21 cellular contexts compared by ENCODE assay signal in genomic region chr1:113255038-113255727, GRCh38.
DNase-seq lines count a peak whose midpoint lies in the region; TF ChIP-seq lines count a peak whose summit lies in the region.
"Had no signal": no experiment of that assay in that cellular context is flagged by ENCODE, and none has a peak within 500 bp of the region (broad histone marks: within the 10 kb centered on the region; RNA-seq: fewer than 3 reads in every experiment).

No MANE protein-coding gene starts in this region.

- peak; percentile 21 for DNase-seq in HuH-7 (ENCODE audit: low spot score)
- peak in 1 of 3 donors; percentile 56 for DNase-seq in Peyer's patch
- DNase-seq in suprapubic skin (ENCODE audit: low spot score in 2 of 2), result no peak
- no peak for DNase-seq in tibial artery
- DNase-seq in activated T-cell treated with anti-CD3 and anti-CD28 coated beads, Interleukin-2, amount 50 U/mL, for 1 hour, result no peak
- no peak for DNase-seq in activated effector memory CD4-positive, alpha-beta T cell treated with Interleukin-2 at 50 U/mL for 16 hours
- DNase-seq in NCI-H2081 treated with DMSO at 0.1 percent for 48 hours (lab: John Stamatoyannopoulos, UW), result no peak
- DNase-seq: activated CD4-positive, alpha-beta T cell treated with anti-CD3 and anti-CD28 coated beads, Interleukin-2, amount 10 ng/mL, durations not matched to agents 24 days and 14 days; activated naive CD8-positive, alpha-beta T cell treated with anti-CD3 and anti-CD28 coated beads, Interleukin-2, amount 10 ng/mL, durations not matched to agents 7 days and 5 days; activated T-cell treated with anti-CD3 and anti-CD28 coated beads, Interleukin-2, amount 50 U/mL, for 24 hours; C1 segment of cervical spinal cord; EL; IMR-90; NCI-H1417 treated with DMSO at 0.1 percent for 48 hours; Right ventricle myocardium superior; stimulated activated CD4-positive, alpha-beta T cell treated with anti-CD3 and anti-CD28 coated beads, Interleukin-1b, Interleukin-23, amount 100 ng/mL, for 48 hours; stimulated activated CD8-positive, alpha-beta memory T cell treated with anti-CD3 and anti-CD28 coated beads, Interleukin-4, amount 100 ng/mL, for 48 hours; T1000 had no signal

- TF ChIP-seq POLR2A in Peyer's patch (IDR thresholded peaks at IDR 0.05) (no peak), suprapubic skin (IDR thresholded peaks at IDR 0.05) (no peak)

- H3K27me3 ChIP-seq in Peyer's patch (no peaks in the 10 kb centered on the region), liver (ENCODE audit: control insufficient read depth in 4 of 4, insufficient read depth in 4 of 4, low read length in 3 of 4) (no peaks in the 10 kb centered on the region), suprapubic skin (no peaks in the 10 kb centered on the region), tibial artery (no peaks in the 10 kb centered on the region)
- H3K27me3 ChIP-seq: tibial nerve had no signal

- no peaks in the 10 kb centered on the region for H3K36me3 ChIP-seq in Peyer's patch
- H3K36me3 ChIP-seq in liver (ENCODE audit: control insufficient read depth in 4 of 4, insufficient read depth in 3 of 4, low read depth in 1 of 4, low read length in 3 of 4), result no peaks in the 10 kb centered on the region
- no peaks in the 10 kb centered on the region for H3K36me3 ChIP-seq in suprapubic skin
- H3K36me3 ChIP-seq in tibial artery, result no peaks in the 10 kb centered on the region
- H3K36me3 ChIP-seq: tibial nerve had no signal

- no peak for TF ChIP-seq CTCF in Peyer's patch (IDR thresholded peaks at IDR 0.05)
- TF ChIP-seq CTCF in liver (IDR thresholded peaks at IDR 0.05; ENCODE audit: low read depth, low read length, missing input control), result no peak
- no peak for TF ChIP-seq CTCF in suprapubic skin (IDR thresholded peaks at IDR 0.05)
- TF ChIP-seq CTCF in tibial artery (IDR thresholded peaks at IDR 0.05), result no peak

- peak overlapping the region in 3 of 4 donors; percentile 43 to 85 (median 73) for H3K27ac ChIP-seq in Peyer's patch
- no peak overlapping the region for H3K27ac ChIP-seq in liver (ENCODE audit: low read depth in 1 of 2, low read length in 2 of 2)
- peak overlapping the region; percentile 80 for H3K27ac ChIP-seq in suprapubic skin
- H3K27ac ChIP-seq in tibial artery, result no peak overlapping the region
- H3K27ac ChIP-seq: tibial nerve had no signal

- H3K9me3 ChIP-seq in Peyer's patch (no peaks in the 10 kb centered on the region), liver (ENCODE audit: control insufficient read depth in 4 of 4, low read length in 3 of 4) (no peaks in the 10 kb centered on the region), suprapubic skin (no peaks in the 10 kb centered on the region), tibial artery (no peaks in the 10 kb centered on the region)
- H3K9me3 ChIP-seq: tibial nerve had no signal

- no peak overlapping the region for H3K4me3 ChIP-seq in Peyer's patch
- H3K4me3 ChIP-seq in liver (ENCODE audit: low read depth in 1 of 3, low read length in 3 of 3), result no peak overlapping the region
- H3K4me3 ChIP-seq in suprapubic skin, result no peak overlapping the region
- no peak overlapping the region for H3K4me3 ChIP-seq in tibial artery
- H3K4me3 ChIP-seq: GM12878, tibial nerve had no signal

- intact Hi-C loops in tibial artery (cut with DNase I; ENCODE audit: low total_unique reads), result no loop called here

- H3K4me1 ChIP-seq in Peyer's patch, result peaks cover 0 to 11% (median 0%) of the 10 kb centered on the region in 4 donors
- peaks cover 3 to 25% (median 15%) of the 10 kb centered on the region in 4 donors for H3K4me1 ChIP-seq in liver (ENCODE audit: control insufficient read depth in 4 of 4, insufficient read depth in 4 of 4, low read length in 3 of 4)
- H3K4me1 ChIP-seq in suprapubic skin, result peaks cover 36% of the 10 kb centered on the region
- H3K4me1 ChIP-seq in tibial artery, result no peaks in the 10 kb centered on the region
- H3K4me1 ChIP-seq: tibial nerve had no signal

- peak; percentile 29 to 46 for TF ChIP-seq RAD21 in liver (IDR thresholded peaks at IDR 0.05)

- WGBS in liver, result 21% methylated on average over 7 of the region's 7 CpGs
- WGBS in suprapubic skin, result 48% methylated on average over 7 of the region's 7 CpGs

- H3K9ac ChIP-seq in liver (ENCODE audit: low read depth in 1 of 2, low read length in 2 of 2), result no peak overlapping the region

- no peak for TF ChIP-seq EP300 in suprapubic skin (IDR thresholded peaks at IDR 0.05)

TF ChIP-seq in liver, 16 proteins besides CTCF, POLR2A, EP300 and RAD21:
- TF ChIP-seq EGR1 (IDR thresholded peaks at IDR 0.05; ENCODE audit: low read depth in 2 of 2) (no peak), TAF1 (conservative IDR thresholded peaks at IDR 0.05) (no peak), RXRA (IDR thresholded peaks at IDR 0.05) (peak in 1 of 2 donors; percentile 54), FOXA1 (IDR thresholded peaks at IDR 0.05) (peak; percentile 22), JUND (IDR thresholded peaks at IDR 0.05) (no peak), FOXA2 (IDR thresholded peaks at IDR 0.05) (peak; percentile 42), SP1 (IDR thresholded peaks at IDR 0.05) (peak; percentile 35), NR2F2 (IDR thresholded peaks at IDR 0.05) (no peak), REST (IDR thresholded peaks at IDR 0.05) (peak; percentile 39), HNF4G (IDR thresholded peaks at IDR 0.05) (no peak), HNF4A (conservative IDR thresholded peaks at IDR 0.05) (peak; percentile 31 to 54), ATF3 (IDR thresholded peaks at IDR 0.05) (no peak), YY1 (IDR thresholded peaks at IDR 0.05) (peak; percentile 73), GABPA (IDR thresholded peaks at IDR 0.05 in 1 of 2, conservative IDR thresholded peaks at IDR 0.05 in 1 of 2) (no peak)
- TF ChIP-seq, protein P1, sequence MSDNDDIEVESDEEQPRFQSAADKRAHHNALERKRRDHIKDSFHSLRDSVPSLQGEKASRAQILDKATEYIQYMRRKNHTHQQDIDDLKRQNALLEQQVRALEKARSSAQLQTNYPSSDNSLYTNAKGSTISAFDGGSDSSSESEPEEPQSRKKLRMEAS (IDR thresholded peaks at IDR 0.05), result peak; percentile 33
- TF ChIP-seq, protein P2, sequence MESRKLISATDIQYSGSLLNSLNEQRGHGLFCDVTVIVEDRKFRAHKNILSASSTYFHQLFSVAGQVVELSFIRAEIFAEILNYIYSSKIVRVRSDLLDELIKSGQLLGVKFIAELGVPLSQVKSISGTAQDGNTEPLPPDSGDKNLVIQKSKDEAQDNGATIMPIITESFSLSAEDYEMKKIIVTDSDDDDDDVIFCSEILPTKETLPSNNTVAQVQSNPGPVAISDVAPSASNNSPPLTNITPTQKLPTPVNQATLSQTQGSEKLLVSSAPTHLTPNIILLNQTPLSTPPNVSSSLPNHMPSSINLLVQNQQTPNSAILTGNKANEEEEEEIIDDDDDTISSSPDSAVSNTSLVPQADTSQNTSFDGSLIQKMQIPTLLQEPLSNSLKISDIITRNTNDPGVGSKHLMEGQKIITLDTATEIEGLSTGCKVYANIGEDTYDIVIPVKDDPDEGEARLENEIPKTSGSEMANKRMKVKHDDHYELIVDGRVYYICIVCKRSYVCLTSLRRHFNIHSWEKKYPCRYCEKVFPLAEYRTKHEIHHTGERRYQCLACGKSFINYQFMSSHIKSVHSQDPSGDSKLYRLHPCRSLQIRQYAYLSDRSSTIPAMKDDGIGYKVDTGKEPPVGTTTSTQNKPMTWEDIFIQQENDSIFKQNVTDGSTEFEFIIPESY (IDR thresholded peaks at IDR 0.05), result no peak

Comparison
In these comparisons a context has a peak if more than half of its experiments do, and no peak if none do; other contexts are left out.
1. H3K27ac ChIP-seq: peak in Peyer's patch (3 of 4) and suprapubic skin (single experiment); none in liver (0 of 2) and tibial artery (0 of 2).